ENCODE assay signal across 8 cellular contexts in genomic region chr2:209526541-209526940, GRCh38.
DNase-seq lines count a peak whose midpoint lies in the region; ATAC-seq and TF ChIP-seq lines count a peak whose summit lies in the region.

No MANE protein-coding gene starts in this region.

- intact Hi-C loops in Right ventricle myocardium superior (cut with DNase I), result no loop called here
- intact Hi-C loops in cardiac septum (cut with DNase I), result loop anchor here (5.0 kb wide), 1 partner anchor 99 kb away; no protein-coding TSS in a partner anchor
- intact Hi-C loops in OCI-LY7 (cut with micrococcal nuclease; ENCODE audit: unreplicated experiment), result no loop called here
- intact Hi-C loops in upper lobe of right lung (cut with DNase I), result no loop called here

- POLR2A ChIA-PET in OCI-LY7 (lab: Charles Lee), result interaction anchor here (0.6 to 0.9 kb wide), 3 partner anchors 13 to 1940 kb away, joined by 3 to 4 read pairs (median 4); no protein-coding TSS in a partner anchor

- CTCF ChIA-PET in OCI-LY7 (lab: Charles Lee; ENCODE audit: unreplicated experiment), result no interaction called here

- DNase-seq in Right ventricle myocardium superior (no peak), cardiac septum (ENCODE audit: low spot score) (no peak), OCI-LY7 (ENCODE audit: low spot score) (no peak), right atrium auricular region (ENCODE audit: low spot score) (no peak), upper lobe of right lung (no peak), NCI-H1417 (lab: John Stamatoyannopoulos, UW) (no peak), DMS153 treated with DMSO at 0.1 percent for 48 hours (lab: John Stamatoyannopoulos, UW; ENCODE audit: unreplicated experiment) (no peak), omental fat pad (ENCODE audit: low spot score) (no peak)

- H3K27ac ChIP-seq in OCI-LY7 (ENCODE audit: low read depth, low read length, poor library complexity, severe bottlenecking) (no peak overlapping the region), right atrium auricular region (peak overlapping the region; percentile 14 to 52), upper lobe of right lung (peak overlapping the region; percentile 71)

- H3K9me3 ChIP-seq in OCI-LY7 (ENCODE audit: low read length) (no peaks in the 10 kb centered on the region), right atrium auricular region (no peaks in the 10 kb centered on the region), upper lobe of right lung (no peaks in the 10 kb centered on the region)

- H3K79me2 ChIP-seq in OCI-LY7 (ENCODE audit: insufficient read depth, low read depth, low read length), result no peaks in the 10 kb centered on the region

- no TSS peak for BruUV-seq in OCI-LY7 (replicated peaks; lab: Mats Ljungman, UMichigan)

- no peak overlapping the region for H2AFZ ChIP-seq in OCI-LY7 (ENCODE audit: low read length)

- H3K36me3 ChIP-seq in OCI-LY7 (ENCODE audit: insufficient read depth, low read length) (no peaks in the 10 kb centered on the region), right atrium auricular region (no peaks in the 10 kb centered on the region), upper lobe of right lung (no peaks in the 10 kb centered on the region)

- ATAC-seq in Right ventricle myocardium superior (ENCODE audit: poor library complexity), result peak; percentile 58
- peak; percentile 80 for ATAC-seq in upper lobe of right lung
- ATAC-seq in omental fat pad (ENCODE audit: low FRiP score), result no peak

- no peaks in the 10 kb centered on the region for H4K20me1 ChIP-seq in OCI-LY7 (ENCODE audit: insufficient read depth, low read length)

- no peaks in the 10 kb centered on the region for H3K9me2 ChIP-seq in OCI-LY7 (ENCODE audit: insufficient read depth, low read length)

- H3K4me1 ChIP-seq in OCI-LY7 (ENCODE audit: insufficient read depth, low read length, poor library complexity, severe bottlenecking) (peaks cover 12% of the 10 kb centered on the region), right atrium auricular region (no peaks in the 10 kb centered on the region), upper lobe of right lung (peaks cover 12% of the 10 kb centered on the region)

- no peaks in the 10 kb centered on the region for H3K27me3 ChIP-seq in right atrium auricular region
- H3K27me3 ChIP-seq in upper lobe of right lung, result no peaks in the 10 kb centered on the region

- H3K4me2 ChIP-seq in OCI-LY7 (ENCODE audit: low read length), result peak overlapping the region; percentile 3; the same call in 1 of the 2 replicates

- H3K4me3 ChIP-seq in OCI-LY7 (ENCODE audit: low read depth, low read length, poor library complexity, severe bottlenecking), result no peak overlapping the region
- peak overlapping the region in 1 of 2 donors; percentile 21 for H3K4me3 ChIP-seq in right atrium auricular region
- peak overlapping the region; percentile 29 for H3K4me3 ChIP-seq in upper lobe of right lung

- TF ChIP-seq CTCF in OCI-LY7 (conservative IDR thresholded peaks at IDR 0.05; ENCODE audit: low read length), result no peak
- TF ChIP-seq CTCF in right atrium auricular region (IDR thresholded peaks at IDR 0.05), result no peak
- no peak for TF ChIP-seq CTCF in upper lobe of right lung (IDR thresholded peaks at IDR 0.05)
- no peak for TF ChIP-seq CTCF in omental fat pad (IDR thresholded peaks at IDR 0.05)
